In the genomic region with DNA sequence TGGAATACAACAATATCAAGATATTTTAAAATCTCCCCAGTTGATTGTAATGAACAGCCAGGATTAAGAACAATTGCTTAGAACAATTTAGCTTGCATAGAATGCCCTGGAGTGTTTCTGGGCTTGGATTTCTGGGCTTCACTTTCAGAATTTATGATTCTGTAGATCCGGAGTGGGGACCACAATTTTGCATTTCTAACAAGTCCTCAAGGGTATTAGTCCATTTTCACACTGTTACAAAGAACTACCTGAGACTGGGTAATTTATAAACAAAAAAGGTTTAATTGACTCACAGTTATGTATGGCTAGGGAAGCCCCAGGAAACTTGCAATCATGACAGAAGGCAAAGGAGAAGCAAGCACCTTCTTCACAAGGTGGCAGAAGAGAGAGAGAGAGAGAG, we compare ENCODE assay signal across 20 cellular contexts. TPM values are rescaled to one million over a fixed set of nuclear protein-coding genes. Genes with fewer than 3 reads are reported as not detected.
A peak's percentile ranks its signal among the peaks of the same experiment; 100 is the strongest.
DNase-seq lines count a peak whose midpoint lies in the region; ATAC-seq and TF ChIP-seq lines count a peak whose summit lies in the region.
"Had no signal": no experiment of that assay in that cellular context is flagged by ENCODE, and none has a peak within 500 bp of the region (broad histone marks: within the 10 kb centered on the region; RNA-seq: fewer than 3 reads in every experiment).

No MANE protein-coding gene starts in this region.

- no peak for DNase-seq in WERI-Rb-1
- DNase-seq in chondrocyte (ENCODE audit: low spot score): no peak
- no peak for DNase-seq in adrenal gland
- DNase-seq: ACHN, AML-193, DMS 273 treated with DMSO at 0.1 percent for 48 hours, GDM1, NCI-H1417, NCI-H2029, NCI-H748 treated with DMSO at 0.1 percent for 48 hours, RPMI8226, SJCRH30, T-helper 17 cell had no signal

- no peaks in the 10 kb centered on the region for H3K27me3 Mint-ChIP-seq in chondrocyte (ENCODE audit: low read depth)

- no peaks in the 10 kb centered on the region for H3K4me1 Mint-ChIP-seq in chondrocyte (ENCODE audit: low read depth)
- H3K4me1 Mint-ChIP-seq: T-helper 17 cell had no signal

- H3K4me3 Mint-ChIP-seq in chondrocyte (ENCODE audit: unreplicated experiment): no peak overlapping the region
- H3K4me3 Mint-ChIP-seq: CD14-positive monocyte, GM23338, T-helper 17 cell had no signal

- no peak overlapping the region for H3K4me3 ChIP-seq in WERI-Rb-1 (ENCODE audit: low read depth, low read length)
- H3K4me3 ChIP-seq in adrenal gland: no peak overlapping the region
- H3K4me3 ChIP-seq: GM23338, SJCRH30 had no signal

- intact Hi-C loops in adrenal gland (cut with DNase I): no loop called here

- TF ChIP-seq CTCF in WERI-Rb-1 (IDR thresholded peaks at IDR 0.05; ENCODE audit: low read depth, low read length): no peak
- no peak for TF ChIP-seq CTCF in chondrocyte (IDR thresholded peaks at IDR 0.05)
- TF ChIP-seq CTCF in adrenal gland (IDR thresholded peaks at IDR 0.05): no peak

- no peaks in the 10 kb centered on the region for H3K9me3 Mint-ChIP-seq in chondrocyte (ENCODE audit: low read depth)

- ATAC-seq in GM18870 (IDR thresholded peaks at IDR 0.05; ENCODE audit: unreplicated experiment): peak; percentile 34
- peak; percentile 29 for ATAC-seq in GM19463 (IDR thresholded peaks at IDR 0.05; ENCODE audit: unreplicated experiment)
- ATAC-seq in HG03097 (IDR thresholded peaks at IDR 0.05; ENCODE audit: low FRiP score, unreplicated experiment): peak; percentile 40
- no peak for ATAC-seq in HG03378 (IDR thresholded peaks at IDR 0.05; ENCODE audit: unreplicated experiment)
- ATAC-seq: GM23338, HCT116, T-helper 17 cell had no signal

- 79 to 89% (median 81%) methylated on average over 1 of the region's 1 CpG for WGBS in adrenal gland, 4 donors

- H3K27ac Mint-ChIP-seq in chondrocyte (ENCODE audit: unreplicated experiment): no peak overlapping the region
- H3K27ac Mint-ChIP-seq: CD14-positive monocyte, GM23338, T-helper 17 cell had no signal

- TF ChIP-seq POLR2A in adrenal gland (IDR thresholded peaks at IDR 0.05): no peak

- H3K27ac ChIP-seq in WERI-Rb-1 (no peak overlapping the region), adrenal gland (no peak overlapping the region)
- H3K27ac ChIP-seq: SJCRH30 had no signal

- H3K27me3 ChIP-seq in WERI-Rb-1 (ENCODE audit: insufficient read depth, low read depth, severe bottlenecking) (no peaks in the 10 kb centered on the region), adrenal gland (no peaks in the 10 kb centered on the region)
- H3K27me3 ChIP-seq: SJCRH30 had no signal

- peaks cover 0 to 7% of the 10 kb centered on the region in 2 donors for H3K4me1 ChIP-seq in adrenal gland (replicated peaks in 1 of 2)
- H3K4me1 ChIP-seq: SJCRH30 had no signal

- H3K36me3 ChIP-seq in WERI-Rb-1: no peaks in the 10 kb centered on the region
- H3K36me3 ChIP-seq in adrenal gland (replicated peaks in 1 of 2): no peaks in the 10 kb centered on the region
- H3K36me3 ChIP-seq: SJCRH30 had no signal

- no peaks in the 10 kb centered on the region for H3K9me3 ChIP-seq in WERI-Rb-1 (ENCODE audit: severe bottlenecking)
- no peaks in the 10 kb centered on the region for H3K9me3 ChIP-seq in adrenal gland (replicated peaks in 1 of 3)
- H3K9me3 ChIP-seq: SJCRH30 had no signal

- H3K36me3 Mint-ChIP-seq in chondrocyte (ENCODE audit: low read depth): no peaks in the 10 kb centered on the region
- H3K36me3 Mint-ChIP-seq: CD14-positive monocyte had no signal

RNA-seq across cellular contexts. Expression of gene MYRIP, which starts 54.3 kb away (rescaled TPM):
- 0.12 to 0.39 TPM in 2 of 3 replicates, not detected in the other for total RNA-seq in chondrocyte
- 1 to 10 TPM in 7 of 8 donors, under 1 TPM in 1; 0.24 to 4.8 (median 1.8) TPM for total RNA-seq in adrenal gland
- 1 to 10 TPM in 2 of 3 donors, under 1 TPM in 1; 0.93 to 1.3 (median 1.1) TPM for polyA plus RNA-seq in adrenal gland
- total RNA-seq: SJCRH30, T-helper 17 cell had no signal
- polyA plus RNA-seq: CD14-positive monocyte had no signal
